Comparison of ENCODE assay signal across 8 cellular contexts in the genomic region with DNA sequence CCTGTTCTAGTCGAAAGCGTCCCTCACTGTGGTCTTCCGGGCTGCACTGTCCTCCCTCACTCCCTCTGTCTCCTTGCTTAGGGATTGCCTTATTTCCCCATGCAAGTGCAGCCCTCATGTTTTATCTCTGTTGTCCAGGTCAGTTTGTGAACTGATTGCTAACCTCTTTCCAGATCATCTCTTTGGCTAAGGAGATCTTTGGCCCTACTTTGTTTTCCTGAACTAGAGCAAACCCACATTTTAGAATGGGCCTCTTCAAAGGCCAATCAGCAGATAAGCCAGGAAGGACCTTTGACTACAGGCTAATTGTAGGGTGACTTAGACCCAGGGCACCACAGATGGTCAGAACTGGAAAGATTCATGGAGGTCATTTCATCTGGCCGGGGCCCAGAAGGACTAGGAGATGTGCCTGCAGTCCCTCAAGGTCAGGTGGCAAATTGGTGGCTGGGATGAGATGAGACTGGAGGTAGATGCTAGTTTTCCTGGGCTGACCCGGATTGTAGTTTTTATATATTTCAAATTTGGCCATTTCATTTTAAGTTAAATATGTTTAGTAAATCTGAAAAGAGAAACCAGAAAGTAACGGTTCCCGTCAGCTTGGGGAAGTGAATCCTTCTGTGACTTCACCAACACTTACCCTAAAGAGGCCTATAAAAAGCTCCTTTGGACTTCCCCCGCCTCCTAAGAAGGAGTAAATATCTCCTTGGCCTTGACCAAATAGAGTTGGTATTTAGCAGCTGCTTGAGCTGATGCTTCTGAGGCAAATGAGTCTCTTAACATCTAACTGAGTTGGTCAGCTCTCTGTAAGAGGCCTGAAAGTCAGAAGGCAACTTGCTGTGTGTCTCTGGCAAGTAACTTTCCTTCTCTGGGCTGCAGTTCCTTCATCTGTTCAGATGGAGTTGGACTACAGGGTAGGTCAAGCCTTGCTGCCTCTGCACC. TPM values are rescaled to one million over a fixed set of nuclear protein-coding genes. Genes with fewer than 3 reads are reported as not detected.
DNase-seq lines count a peak whose midpoint lies in the region; ATAC-seq and TF ChIP-seq lines count a peak whose summit lies in the region.

No MANE protein-coding gene starts in this region.

- peak overlapping the region; percentile 30 to 39 for H3K9ac ChIP-seq in colonic mucosa (ENCODE audit: low read depth in 2 of 2, low read length in 2 of 2)

- no peaks in the 10 kb centered on the region for H3K4me1 ChIP-seq in colonic mucosa
- no peaks in the 10 kb centered on the region for H3K4me1 ChIP-seq in thymus (ENCODE audit: control insufficient read depth, insufficient read depth, low read length)

- no peaks in the 10 kb centered on the region for H3K36me3 ChIP-seq in colonic mucosa
- H3K36me3 ChIP-seq in thymus (ENCODE audit: control insufficient read depth, insufficient read depth), result no peaks in the 10 kb centered on the region

- DNase-seq in GM12865 (ENCODE audit: low read depth) (peak; percentile 96), GM20000 (ENCODE audit: low spot score) (peak; percentile 65), colonic mucosa (no peak), epidermal melanocyte (ENCODE audit: insufficient read length, low spot score) (no peak), GM03348 (ENCODE audit: low spot score) (no peak), NCI-H345 (lab: John Stamatoyannopoulos, UW) (no peak)

- peak; percentile 44 for ATAC-seq in HG03558 (IDR thresholded peaks at IDR 0.05; ENCODE audit: extremely low read depth, unreplicated experiment)

- no peak for TF ChIP-seq CTCF in GM12865 (IDR thresholded peaks at IDR 0.05; ENCODE audit: insufficient read depth, low read depth, low read length, missing control alignments)
- TF ChIP-seq CTCF in GM20000 (IDR thresholded peaks at IDR 0.05; ENCODE audit: extremely low read depth, missing control alignments), result no peak
- no peak for TF ChIP-seq CTCF in colonic mucosa (IDR thresholded peaks at IDR 0.05)

- peak overlapping the region; percentile 83 for H3K27ac ChIP-seq in colonic mucosa
- H3K27ac ChIP-seq in thymus (ENCODE audit: low read depth), result peak overlapping the region; percentile 73

- H3K4me3 ChIP-seq in GM12865 (ENCODE audit: low read depth, low read length) (peak overlapping the region; percentile 57), colonic mucosa (no peak overlapping the region), thymus (ENCODE audit: low read length) (no peak overlapping the region)

- H3K9me3 ChIP-seq in colonic mucosa (no peaks in the 10 kb centered on the region), thymus (ENCODE audit: control insufficient read depth) (no peaks in the 10 kb centered on the region)

- intact Hi-C loops in colonic mucosa (cut with DNase I), result no loop called here

- no peaks in the 10 kb centered on the region for H3K27me3 ChIP-seq in colonic mucosa
- no peaks in the 10 kb centered on the region for H3K27me3 ChIP-seq in thymus (ENCODE audit: control insufficient read depth, insufficient read depth)

- WGBS in thymus, result 81% methylated on average over 8 of the region's 8 CpGs

RNA-seq across cellular contexts. Expression of a gene that starts 6.3 kb away (rescaled TPM):
- 10 to 100 TPM in 1 of 2 donors, 1 to 10 TPM in 1; 9.8 to 24.8 TPM for total RNA-seq in colonic mucosa
- 18.3 TPM for polyA plus RNA-seq in thymus

RNA-seq across cellular contexts. Expression of a gene that starts 24.5 kb away (rescaled TPM):
- total RNA-seq in colonic mucosa, result 10 to 100 TPM; 18.5 to 19.2 TPM
- polyA plus RNA-seq in thymus, result 37.3 TPM

RNA-seq across cellular contexts. Expression of a gene that starts 33.8 kb away (rescaled TPM):
- 100 to 1,000 TPM in 1 of 2 donors, 10 to 100 TPM in 1; 62.9 to 118 TPM for total RNA-seq in colonic mucosa
- 39.1 TPM for polyA plus RNA-seq in thymus

RNA-seq across cellular contexts. Expression of a gene that starts 34.1 kb away (rescaled TPM):
- total RNA-seq in colonic mucosa, result 10 to 100 TPM; 32.5 to 48.4 TPM
- polyA plus RNA-seq in thymus, result 33.3 TPM

Comparison
In these comparisons a context has a peak if more than half of its experiments do, and no peak if none do; other contexts are left out.
1. DNase-seq: peak in GM12865 (single experiment) and GM20000 (single experiment); none in colonic mucosa (single experiment), epidermal melanocyte (single experiment), GM03348 (single experiment) and NCI-H345 (single experiment).